ENCODE assay signal across 8 cellular contexts in the genomic region with DNA sequence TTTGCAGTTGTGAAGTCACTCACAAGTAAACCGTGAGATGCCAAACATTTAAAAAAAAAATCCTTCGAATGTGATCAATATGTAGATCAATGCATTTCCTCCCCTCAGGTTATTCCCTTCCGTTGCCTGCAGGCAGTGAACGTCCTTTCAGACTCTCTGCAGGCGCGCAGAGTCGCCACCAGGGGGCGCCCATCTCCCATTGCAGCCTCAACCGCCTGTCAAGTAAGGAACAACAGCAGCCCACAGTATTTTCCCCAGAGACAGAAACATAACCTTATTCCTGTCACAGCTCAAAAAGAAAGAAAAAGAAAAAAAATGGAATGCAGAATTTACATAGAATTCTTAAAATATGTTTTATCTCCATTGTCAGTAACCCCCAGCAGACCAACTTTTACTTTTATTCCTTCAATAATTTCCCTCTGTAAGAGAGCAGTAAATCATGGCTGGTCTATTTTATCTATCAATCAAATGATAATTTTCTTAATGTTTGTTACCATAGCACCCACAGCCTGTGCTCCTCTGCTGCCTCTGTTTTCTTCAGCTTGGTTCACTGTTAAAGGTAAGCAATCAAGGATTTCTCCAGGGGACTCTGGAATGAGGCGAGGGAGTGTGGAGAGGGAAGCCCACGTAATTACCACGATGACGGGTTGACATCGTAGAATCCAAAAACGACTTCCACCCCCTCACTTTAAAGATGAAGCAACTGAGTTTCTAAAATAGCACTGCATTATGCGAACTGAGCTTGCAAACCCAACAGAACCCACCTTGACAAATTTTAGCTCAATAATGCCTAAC.
DNase-seq lines count a peak whose midpoint lies in the region; ATAC-seq, FAIRE-seq and TF ChIP-seq lines count a peak whose summit lies in the region.

No MANE protein-coding gene starts in this region.

- no peak overlapping the region for H2AFZ ChIP-seq in K562 (ENCODE audit: low read depth, low read length)

- H3K36me3 ChIP-seq in K562 (ENCODE audit: control insufficient read depth, insufficient read depth, low read length), result no peaks in the 10 kb centered on the region

- TF ChIP-seq CTCF in K562 (IDR thresholded peaks at IDR 0.05 in 2 of 3, conservative IDR thresholded peaks at IDR 0.05 in 1 of 3; ENCODE audit: insufficient read depth in 2 of 3, low read depth in 1 of 3, low read length in 3 of 3), result peak; percentile 67 to 74 (median 67)

- POLR2A ChIA-PET in K562 (lab: Yijun Ruan, JAX), result no interaction called here

- no peaks in the 10 kb centered on the region for H3K79me2 ChIP-seq in K562 (ENCODE audit: control insufficient read depth, insufficient read depth, low read length)

- H3K9ac ChIP-seq in K562 (ENCODE audit: insufficient read depth in 1 of 2, low read depth in 2 of 2, low read length in 2 of 2), result no peak overlapping the region

- in situ Hi-C loops in K562 (cut with MboI), result no loop called here

- intact Hi-C loops in K562 (cut with micrococcal nuclease), result loop anchor here (10.0 kb wide), 1 partner anchor 1689 kb away; no protein-coding TSS in a partner anchor

- H3K9me3 Mint-ChIP-seq in immature natural killer cell, result no peaks in the 10 kb centered on the region

- peak in 1 of 2 experiments; percentile 49; a peak in 2 of 4 replicates for TF ChIP-seq RAD21 in K562 (CRISPR knock-in tag; conservative IDR thresholded peaks at IDR 0.05 in 1 of 2, IDR thresholded peaks at IDR 0.05 in 1 of 2)

- no peaks in the 10 kb centered on the region for H3K4me1 Mint-ChIP-seq in immature natural killer cell

- no peaks in the 10 kb centered on the region for H4K20me1 ChIP-seq in K562 (replicated peaks; ENCODE audit: control insufficient read depth, insufficient read depth, low read length)

- WGBS in K562 (ENCODE audit: insufficient coverage, low coverage, missing lambda C conversion rate), result under 1% methylated on average over 14 of the region's 16 CpGs

- H3K4me3 Mint-ChIP-seq in immature natural killer cell, result no peak overlapping the region

- H3K4me1 ChIP-seq in K562 (replicated peaks in 1 of 2; ENCODE audit: control insufficient read depth in 2 of 2, insufficient read depth in 2 of 2, low read length in 2 of 2), result no peaks in the 10 kb centered on the region

- TF ChIP-seq EP300 in K562 (IDR thresholded peaks at IDR 0.05; ENCODE audit: low read length), result no peak

- H3K9me3 ChIP-seq in K562 (replicated peaks; ENCODE audit: control insufficient read depth, insufficient read depth, low read depth, low read length), result no peaks in the 10 kb centered on the region

- H3K36me3 Mint-ChIP-seq in immature natural killer cell, result no peaks in the 10 kb centered on the region

- H3K27me3 ChIP-seq in K562 (ENCODE audit: control insufficient read depth in 2 of 2, insufficient read depth in 2 of 2, low read length in 2 of 2), result no peaks in the 10 kb centered on the region

- H3K4me3 ChIP-seq in K562, result no peak overlapping the region

- BruUV-seq in K562 (replicated peaks; lab: Mats Ljungman, UMichigan), result no TSS peak

- H3K27me3 Mint-ChIP-seq in immature natural killer cell (ENCODE audit: low read depth in 3 of 3), result no peaks in the 10 kb centered on the region

- no peaks in the 10 kb centered on the region for H3K9me1 ChIP-seq in K562 (ENCODE audit: control insufficient read depth, insufficient read depth, low read length)

- ATAC-seq in HG02610 (IDR thresholded peaks at IDR 0.05; ENCODE audit: unreplicated experiment), result peak; percentile 95
- ATAC-seq in K562, result peak; percentile 90

- CTCF ChIA-PET in K562 (lab: Yijun Ruan, JAX; ENCODE audit: low intra/inter-chr PET ratio), result interaction anchor here (0.7 kb wide), 1 partner anchor 668 kb away, joined by 3 read pairs; no protein-coding TSS in a partner anchor

- peak; percentile 30 to 32 for DNase-seq in NOMO-1 (lab: John Stamatoyannopoulos, UW; ENCODE audit: unreplicated experiment in 2 of 2)
- no peak for DNase-seq in NOMO-1 treated with dmso at 0.1 percent for 144 hours (lab: John Stamatoyannopoulos, UW; ENCODE audit: unreplicated experiment)
- DNase-seq in NAMALWA (ENCODE audit: low spot score), result peak; percentile 68
- DNase-seq in T-helper 9 cell, result peak; percentile 51
- peak; percentile 30 to 64 (median 54) for DNase-seq in K562 (ENCODE audit: extremely low read depth in 1 of 4, low spot score in 3 of 4)
- DNase-seq in immature natural killer cell, result peak; percentile 4 to 13 (median 9)
- DNase-seq in stimulated activated CD4-positive, alpha-beta T cell treated with anti-CD3 and anti-CD28 coated beads, Interleukin-1b, Interleukin-23, amount 100 ng/mL, for 1 hour (ENCODE audit: low read depth in 2 of 2), result peak; percentile 25 to 27

- H3K4me2 ChIP-seq in K562 (ENCODE audit: insufficient read depth, low read length), result no peak overlapping the region

- H3K27ac Mint-ChIP-seq in immature natural killer cell, result no peak overlapping the region

- no peak overlapping the region for H3K27ac ChIP-seq in K562 (ENCODE audit: extremely low read depth, low read depth, low read length)

- FAIRE-seq in K562 (lab: Jason Lieb, UNC), result peak; percentile 15

- no peak for TF ChIP-seq POLR2A in K562 (conservative IDR thresholded peaks at IDR 0.05)

TF ChIP-seq in K562, 482 proteins besides CTCF, POLR2A, EP300 and RAD21:
- TF ChIP-seq ZNF316 (IDR thresholded peaks at IDR 0.05) (no peak), SMC3 (conservative IDR thresholded peaks at IDR 0.05; ENCODE audit: insufficient read depth, low read depth, low read length) (peak; percentile 39; the same call in 1 of the 2 replicates)
- TF ChIP-seq, protein P1, sequence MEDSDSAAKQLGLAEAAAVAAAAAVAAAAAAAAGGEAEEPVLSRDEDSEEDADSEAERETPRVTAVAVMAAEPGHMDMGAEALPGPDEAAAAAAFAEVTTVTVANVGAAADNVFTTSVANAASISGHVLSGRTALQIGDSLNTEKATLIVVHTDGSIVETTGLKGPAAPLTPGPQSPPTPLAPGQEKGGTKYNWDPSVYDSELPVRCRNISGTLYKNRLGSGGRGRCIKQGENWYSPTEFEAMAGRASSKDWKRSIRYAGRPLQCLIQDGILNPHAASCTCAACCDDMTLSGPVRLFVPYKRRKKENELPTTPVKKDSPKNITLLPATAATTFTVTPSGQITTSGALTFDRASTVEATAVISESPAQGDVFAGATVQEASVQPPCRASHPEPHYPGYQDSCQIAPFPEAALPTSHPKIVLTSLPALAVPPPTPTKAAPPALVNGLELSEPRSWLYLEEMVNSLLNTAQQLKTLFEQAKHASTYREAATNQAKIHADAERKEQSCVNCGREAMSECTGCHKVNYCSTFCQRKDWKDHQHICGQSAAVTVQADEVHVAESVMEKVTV (CRISPR knock-in tag; IDR thresholded peaks at IDR 0.05), result 0 out of 2 replicates have a peak, but pooled peaks have one; percentile 10
- TF ChIP-seq, protein P2, sequence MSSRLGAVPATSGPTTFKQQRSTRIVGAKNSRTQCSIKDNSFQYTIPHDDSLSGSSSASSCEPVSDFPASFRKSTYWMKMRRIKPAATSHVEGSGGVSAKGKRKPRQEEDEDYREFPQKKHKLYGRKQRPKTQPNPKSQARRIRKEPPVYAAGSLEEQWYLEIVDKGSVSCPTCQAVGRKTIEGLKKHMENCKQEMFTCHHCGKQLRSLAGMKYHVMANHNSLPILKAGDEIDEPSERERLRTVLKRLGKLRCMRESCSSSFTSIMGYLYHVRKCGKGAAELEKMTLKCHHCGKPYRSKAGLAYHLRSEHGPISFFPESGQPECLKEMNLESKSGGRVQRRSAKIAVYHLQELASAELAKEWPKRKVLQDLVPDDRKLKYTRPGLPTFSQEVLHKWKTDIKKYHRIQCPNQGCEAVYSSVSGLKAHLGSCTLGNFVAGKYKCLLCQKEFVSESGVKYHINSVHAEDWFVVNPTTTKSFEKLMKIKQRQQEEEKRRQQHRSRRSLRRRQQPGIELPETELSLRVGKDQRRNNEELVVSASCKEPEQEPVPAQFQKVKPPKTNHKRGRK (tag; IDR thresholded peaks at IDR 0.05), result no peak
